In genomic region chr10:60140681-60141632, GRCh38 we compare ENCODE assay signal across 10 cellular contexts.
DNase-seq lines count a peak whose midpoint lies in the region; ATAC-seq and TF ChIP-seq lines count a peak whose summit lies in the region.
"Had no signal": no experiment of that assay in that cellular context is flagged by ENCODE, and none has a peak within 500 bp of the region (broad histone marks: within the 10 kb centered on the region; RNA-seq: fewer than 3 reads in every experiment).

No MANE protein-coding gene starts in this region.

- no peak overlapping the region for H3K4me3 ChIP-seq in mucosa of descending colon
- H3K4me3 ChIP-seq: BLaER1 had no signal

- ATAC-seq in mucosa of descending colon (peak; percentile 93), HG03354 (IDR thresholded peaks at IDR 0.05; ENCODE audit: poor library complexity, severe bottlenecking, unreplicated experiment) (no peak)
- no peak for ATAC-seq in activated T-cell treated with anti-CD3 and anti-CD28 coated beads, Interleukin-2, amount 50 U/mL, for 4 hours

- peak; percentile 54 for DNase-seq in ACHN
- DNase-seq in NCI-H146 (lab: John Stamatoyannopoulos, UW) = peak; percentile 81
- peak; percentile 7 for DNase-seq in dermis blood vessel endothelial cell
- DNase-seq in mucosa of descending colon = peak in 2 of 3 donors; percentile 56 to 76
- DNase-seq in activated T-cell treated with anti-CD3 and anti-CD28 coated beads, Interleukin-2, amount 50 U/mL, for 4 hours = no peak
- no peak for DNase-seq in GM10266 (ENCODE audit: extremely low spot score)
- DNase-seq in stimulated activated CD4-positive, alpha-beta T cell treated with anti-CD3 and anti-CD28 coated beads, Interleukin-2, amount 100 ng/mL, for 48 hours = no peak
- DNase-seq: stimulated activated CD4-positive, alpha-beta T cell treated with anti-CD3 and anti-CD28 coated beads, Interleukin-12 subunit alpha, Interleukin-12 subunit beta, amount 100 ng/mL, for 4 hours had no signal

- H3K4me1 Mint-ChIP-seq in activated T-cell treated with anti-CD3 and anti-CD28 coated beads, Interleukin-2, amount 50 U/mL, for 4 hours (ENCODE audit: low read depth) = no peaks in the 10 kb centered on the region

- no peaks in the 10 kb centered on the region for H3K9me3 ChIP-seq in mucosa of descending colon
- H3K9me3 ChIP-seq: BLaER1 had no signal

- intact Hi-C loops in mucosa of descending colon (cut with DNase I, micrococcal nuclease) = no loop called here

- TF ChIP-seq CTCF in mucosa of descending colon (IDR thresholded peaks at IDR 0.05) = no peak
- no peak for TF ChIP-seq CTCF in GM10266 (IDR thresholded peaks at IDR 0.05; ENCODE audit: control insufficient read depth, insufficient read depth, low read depth, missing control alignments)

- no peaks in the 10 kb centered on the region for H3K36me3 ChIP-seq in mucosa of descending colon (ENCODE audit: low read depth)
- H3K36me3 ChIP-seq: BLaER1 had no signal

- in situ Hi-C loops in ACHN (cut with HindIII; ENCODE audit: low pct_ligation_motif_present, low pct_unique_long_range_greater_than_20kb, low sequenced_read_pairs) = no loop called here

- H3K4me3 Mint-ChIP-seq in activated T-cell treated with anti-CD3 and anti-CD28 coated beads, Interleukin-2, amount 50 U/mL, for 4 hours = no peak overlapping the region

- no peaks in the 10 kb centered on the region for H3K27me3 Mint-ChIP-seq in activated T-cell treated with anti-CD3 and anti-CD28 coated beads, Interleukin-2, amount 50 U/mL, for 4 hours (ENCODE audit: low read depth)

- H3K4me1 ChIP-seq in mucosa of descending colon (ENCODE audit: low read depth) = peaks cover 20% of the 10 kb centered on the region
- H3K4me1 ChIP-seq: BLaER1 had no signal

- no peaks in the 10 kb centered on the region for H3K9me3 Mint-ChIP-seq in activated T-cell treated with anti-CD3 and anti-CD28 coated beads, Interleukin-2, amount 50 U/mL, for 4 hours

- peaks cover 12% of the 10 kb centered on the region for H3K36me3 Mint-ChIP-seq in activated T-cell treated with anti-CD3 and anti-CD28 coated beads, Interleukin-2, amount 50 U/mL, for 4 hours (ENCODE audit: insufficient read depth)

Comparison
In these comparisons a context has a peak if more than half of its experiments do, and no peak if none do; other contexts are left out.
1. DNase-seq: peak in ACHN (single experiment), NCI-H146 (single experiment), dermis blood vessel endothelial cell (single experiment) and mucosa of descending colon (2 of 3); none in activated T-cell treated with anti-CD3 and anti-CD28 coated beads, Interleukin-2, amount 50 U/mL, for 4 hours (single experiment), GM10266 (single experiment) and stimulated activated CD4-positive, alpha-beta T cell treated with anti-CD3 and anti-CD28 coated beads, Interleukin-2, amount 100 ng/mL, for 48 hours (0 of 2).